In the genomic region with DNA sequence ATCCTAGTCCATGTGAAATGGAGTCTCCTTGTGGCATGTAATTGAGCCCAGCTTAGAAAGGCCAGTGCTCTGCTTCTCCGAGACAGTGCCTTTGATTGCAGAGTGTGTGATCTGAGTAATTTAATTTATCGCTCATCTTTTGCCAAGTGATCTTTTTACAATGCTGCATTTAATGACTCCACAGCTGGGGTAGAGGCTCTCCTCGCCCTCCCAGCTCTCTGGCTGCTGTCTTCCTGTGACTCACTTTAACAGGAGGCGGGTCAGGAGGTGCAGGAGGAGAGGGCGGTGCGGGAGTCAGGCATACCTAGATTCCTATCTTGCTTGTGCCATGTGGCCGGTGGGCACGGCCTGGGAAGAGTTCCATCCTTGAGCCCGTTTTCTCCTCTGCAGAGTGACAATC, we compare ENCODE assay signal across 12 cellular contexts.
DNase-seq lines count a peak whose midpoint lies in the region; ATAC-seq and TF ChIP-seq lines count a peak whose summit lies in the region.
"Had no signal": no experiment of that assay in that cellular context is flagged by ENCODE, and none has a peak within 500 bp of the region (broad histone marks: within the 10 kb centered on the region; RNA-seq: fewer than 3 reads in every experiment).

No MANE protein-coding gene starts in this region.

- peaks cover 63% of the 10 kb centered on the region for H3K4me1 ChIP-seq in SJSA1 (replicated peaks)
- H3K4me1 ChIP-seq: left ventricle myocardium inferior had no signal

- no peak for ATAC-seq in HG02642 (IDR thresholded peaks at IDR 0.05; ENCODE audit: poor library complexity, unreplicated experiment)
- no peak for ATAC-seq in HG02678 (IDR thresholded peaks at IDR 0.05; ENCODE audit: unreplicated experiment)
- ATAC-seq in HG02759 (IDR thresholded peaks at IDR 0.05; ENCODE audit: unreplicated experiment), result no peak

- TF ChIP-seq CTCF in fibroblast of pulmonary artery (IDR thresholded peaks at IDR 0.05; ENCODE audit: low read length, missing control alignments), result no peak

- peak overlapping the region; percentile 76 for H3K27ac ChIP-seq in SJSA1
- H3K27ac ChIP-seq: left ventricle myocardium inferior had no signal

- no peak overlapping the region for H3K4me3 ChIP-seq in SJSA1
- H3K4me3 ChIP-seq in fibroblast of pulmonary artery (replicated peaks; ENCODE audit: low read depth, low read length), result no peak overlapping the region
- H3K4me3 ChIP-seq: left ventricle myocardium inferior had no signal

- H3K36me3 ChIP-seq in SJSA1, result no peaks in the 10 kb centered on the region
- H3K36me3 ChIP-seq: left ventricle myocardium inferior had no signal

- no peaks in the 10 kb centered on the region for H3K9me3 ChIP-seq in SJSA1 (replicated peaks)
- H3K9me3 ChIP-seq: left ventricle myocardium inferior had no signal

- H3K27me3 ChIP-seq in SJSA1 (replicated peaks), result no peaks in the 10 kb centered on the region

- DNase-seq in EL (peak; percentile 94), SJSA1 (ENCODE audit: low read depth in 1 of 2, low spot score in 2 of 2) (peak; percentile 83 to 89), fibroblast of pulmonary artery (ENCODE audit: low read depth) (peak; percentile 72), pulmonary artery endothelial cell (ENCODE audit: low read depth, low spot score) (peak; percentile 51)
- no peak for DNase-seq in activated T-cell treated with anti-CD3 and anti-CD28 coated beads, Interleukin-2, amount 50 U/mL, for 1 hour
- DNase-seq: effector memory CD4-positive, alpha-beta T cell; left ventricle myocardium inferior; NCI-H774; stimulated activated CD4-positive, alpha-beta T cell treated with anti-CD3 and anti-CD28 coated beads, Interleukin-1b, Interleukin-23, amount 100 ng/mL, for 48 hours had no signal
